In the genomic region with DNA sequence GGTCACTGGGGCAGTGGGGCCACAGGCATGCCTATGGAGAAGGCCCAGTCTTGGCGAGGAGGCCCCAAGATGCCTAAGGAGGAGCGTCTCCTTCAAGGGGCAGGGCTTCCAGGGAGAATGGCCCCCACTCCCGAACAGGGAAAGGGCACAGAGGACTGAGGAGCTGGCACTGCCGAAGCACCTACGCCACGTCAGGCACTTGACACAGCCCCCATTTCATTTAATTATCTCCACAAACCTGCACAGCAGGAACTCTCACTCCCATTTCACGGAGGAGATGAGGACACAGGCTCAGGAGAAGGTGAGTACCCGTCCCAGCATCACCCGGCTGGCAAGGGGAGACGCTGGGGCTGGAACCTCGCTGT, we compare ENCODE assay signal across 8 cellular contexts. TPM values are rescaled to one million over a fixed set of nuclear protein-coding genes. Genes with fewer than 3 reads are reported as not detected.
DNase-seq lines count a peak whose midpoint lies in the region; ATAC-seq and TF ChIP-seq lines count a peak whose summit lies in the region.

No MANE protein-coding gene starts in this region.

- no peaks in the 10 kb centered on the region for H3K27me3 ChIP-seq in Caco-2 (replicated peaks; ENCODE audit: control insufficient read depth, insufficient read depth, low read length)
- H3K27me3 ChIP-seq in MM.1S (replicated peaks; ENCODE audit: insufficient read depth, low read length) = peaks cover 43% of the 10 kb centered on the region
- H3K27me3 ChIP-seq in neutrophil = peaks cover 47% of the 10 kb centered on the region

- H3K4me1 ChIP-seq in Caco-2 = peaks cover 44% of the 10 kb centered on the region
- peaks cover 4% of the 10 kb centered on the region; the same call in 1 of the 2 replicates for H3K4me1 ChIP-seq in MM.1S (ENCODE audit: low read length)
- H3K4me1 ChIP-seq in neutrophil (ENCODE audit: control insufficient read depth in 1 of 2, insufficient read depth in 1 of 2, low read depth in 1 of 2, low read length in 1 of 2) = peaks cover 21 to 23% of the 10 kb centered on the region in 2 experiments

- intact Hi-C loops in Caco-2 (cut with micrococcal nuclease; ENCODE audit: unreplicated experiment) = no loop called here

- H3K27ac Mint-ChIP-seq in Caco-2 (ENCODE audit: unreplicated experiment) (no peak overlapping the region), endothelial cell (ENCODE audit: unreplicated experiment) (no peak overlapping the region)

- H3K36me3 Mint-ChIP-seq in Caco-2 (ENCODE audit: insufficient read depth, unreplicated experiment) = peaks cover 18% of the 10 kb centered on the region
- H3K36me3 Mint-ChIP-seq in endothelial cell (ENCODE audit: low read depth, unreplicated experiment) = peaks cover 3% of the 10 kb centered on the region

- H3K9me3 ChIP-seq in Caco-2 (no peaks in the 10 kb centered on the region), MM.1S (replicated peaks; ENCODE audit: insufficient read depth, low read length) (no peaks in the 10 kb centered on the region), neutrophil (no peaks in the 10 kb centered on the region)

- ATAC-seq in GM19467 (IDR thresholded peaks at IDR 0.05; ENCODE audit: unreplicated experiment) = no peak
- no peak for ATAC-seq in GM19035 (IDR thresholded peaks at IDR 0.05; ENCODE audit: unreplicated experiment)

- H3K27me3 Mint-ChIP-seq in Caco-2 (ENCODE audit: insufficient read depth, unreplicated experiment) (peaks cover 3% of the 10 kb centered on the region), endothelial cell (ENCODE audit: unreplicated experiment) (peaks cover 23% of the 10 kb centered on the region)

- no peak overlapping the region for H3K9ac ChIP-seq in MM.1S (ENCODE audit: low read length)

- H2AFZ ChIP-seq in MM.1S (ENCODE audit: low read length) = peak overlapping the region; percentile 92; the same call in 1 of the 2 replicates

- no peaks in the 10 kb centered on the region for H3F3A ChIP-seq in MM.1S (ENCODE audit: insufficient read depth, low read length)

- H3K36me3 ChIP-seq in Caco-2 (ENCODE audit: control insufficient read depth, insufficient read depth, low read length) (no peaks in the 10 kb centered on the region), MM.1S (replicated peaks; ENCODE audit: insufficient read depth, low read length) (no peaks in the 10 kb centered on the region), neutrophil (no peaks in the 10 kb centered on the region)

- CTCF ChIA-PET in Caco-2 (lab: Charles Lee) = no interaction called here

- H4K20me1 ChIP-seq in MM.1S (ENCODE audit: insufficient read depth, low read length) = no peaks in the 10 kb centered on the region

- H3K4me2 ChIP-seq in MM.1S (ENCODE audit: low read depth, low read length) = peak overlapping the region; percentile 98

- H3K79me2 ChIP-seq in MM.1S (ENCODE audit: low read length) = no peaks in the 10 kb centered on the region

- DNase-seq in Caco-2 (no peak), MM.1S (no peak), endothelial cell (ENCODE audit: low spot score) (no peak), AML-193 (lab: John Stamatoyannopoulos, UW) (no peak), LoVo (ENCODE audit: low spot score) (no peak)

- no peaks in the 10 kb centered on the region for H3K9me2 ChIP-seq in MM.1S (replicated peaks; ENCODE audit: insufficient read depth, low read length)

- POLR2A ChIA-PET in Caco-2 (lab: Charles Lee) = no interaction called here

- H3K4me1 Mint-ChIP-seq in Caco-2 (ENCODE audit: low read depth, unreplicated experiment) (peaks cover 16% of the 10 kb centered on the region), endothelial cell (ENCODE audit: unreplicated experiment) (peaks cover 15% of the 10 kb centered on the region)

- BruUV-seq in Caco-2 (replicated peaks; lab: Mats Ljungman, UMichigan) = TSS peak; percentile 62

- H3K27ac ChIP-seq in MM.1S (ENCODE audit: low read length) = no peak overlapping the region
- no peak overlapping the region for H3K27ac ChIP-seq in neutrophil

- peak overlapping the region; percentile 39 for H3K4me3 Mint-ChIP-seq in Caco-2 (ENCODE audit: unreplicated experiment)
- peak overlapping the region; percentile 59 for H3K4me3 Mint-ChIP-seq in endothelial cell (ENCODE audit: unreplicated experiment)

- TF ChIP-seq CTCF in Caco-2 (IDR thresholded peaks at IDR 0.05; ENCODE audit: insufficient read depth in 1 of 2, low read depth in 1 of 2, low read length in 1 of 2, severe bottlenecking in 1 of 2, unreplicated experiment in 1 of 2) (no peak), MM.1S (IDR thresholded peaks at IDR 0.05; ENCODE audit: low read length) (no peak), endothelial cell (IDR thresholded peaks at IDR 0.05; ENCODE audit: unreplicated experiment) (no peak), neutrophil (IDR thresholded peaks at IDR 0.05) (no peak)

- H3K9me3 Mint-ChIP-seq in Caco-2 (ENCODE audit: unreplicated experiment) = no peaks in the 10 kb centered on the region
- no peaks in the 10 kb centered on the region for H3K9me3 Mint-ChIP-seq in endothelial cell (ENCODE audit: unreplicated experiment)

- H3K4me3 ChIP-seq in Caco-2 (ENCODE audit: low read depth, low read length) (peak overlapping the region; percentile 54), MM.1S (ENCODE audit: low read length) (peak overlapping the region; percentile 61; the same call in 1 of the 2 replicates), neutrophil (ENCODE audit: low read depth in 1 of 2, low read length in 1 of 2) (peak overlapping the region; percentile 72 to 94)

RNA-seq across cellular contexts. Expression of a gene that starts 26.0 kb away (rescaled TPM):
- total RNA-seq in Caco-2 (2022) = 83.7 and 84.0 TPM in 2 replicates
- total RNA-seq in endothelial cell (ENCODE audit: unreplicated experiment) = 2.1 TPM

RNA-seq across cellular contexts. Expression of a gene that starts 51.8 kb away (rescaled TPM):
- total RNA-seq in Caco-2 (2022) (179 and 184 TPM in 2 replicates), endothelial cell (ENCODE audit: unreplicated experiment) (84.7 TPM)

RNA-seq across cellular contexts. Expression of a gene that starts 52.4 kb away (rescaled TPM):
- total RNA-seq in Caco-2 (2022) = 3.8 and 4.5 TPM in 2 replicates
- 72.8 TPM for total RNA-seq in endothelial cell (ENCODE audit: unreplicated experiment)

Comparison
In these comparisons a context has a peak if more than half of its experiments do, and no peak if none do; other contexts are left out.
1. RNA of a gene that starts 26.0 kb away (total RNA-seq): 83.7 to 84.0 TPM in Caco-2; 2.1 TPM in endothelial cell (single experiment); every median in the first group is over 10 times any median in the second.
2. RNA of a gene that starts 52.4 kb away (total RNA-seq): 72.8 TPM in endothelial cell (single experiment); 3.8 to 4.5 TPM in Caco-2; every median in the first group is over 10 times any median in the second.
3. Peak in every context shown above with its lines, with median percentiles within 50 percentile points of each other: H3K4me3 ChIP-seq.